9 cellular contexts compared by ENCODE assay signal in genomic region chr15:64845183-64845611, GRCh38. TPM values are rescaled to one million over a fixed set of nuclear protein-coding genes. Genes with fewer than 3 reads are reported as not detected.
DNase-seq lines count a peak whose midpoint lies in the region; TF ChIP-seq lines count a peak whose summit lies in the region.
"Had no signal": no experiment of that assay in that cellular context is flagged by ENCODE, and none has a peak within 500 bp of the region (broad histone marks: within the 10 kb centered on the region; RNA-seq: fewer than 3 reads in every experiment).

No MANE protein-coding gene starts in this region.

- peaks cover 0 to 3% (median 0%) of the 10 kb centered on the region in 3 donors for H3K27me3 Mint-ChIP-seq in CD14-positive monocyte (ENCODE audit: low read depth in 3 of 3)
- peaks cover 4% of the 10 kb centered on the region for H3K27me3 Mint-ChIP-seq in neural progenitor cell (ENCODE audit: insufficient read depth, low read depth)

- peak overlapping the region; percentile 20; the same call in 1 of the 2 replicates for H3K27ac ChIP-seq in OCI-LY3 (ENCODE audit: low read length)
- H3K27ac ChIP-seq in neural progenitor cell, result no peak overlapping the region
- H3K27ac ChIP-seq: SJSA1 had no signal

- H3K27me3 ChIP-seq in OCI-LY3 (ENCODE audit: low read depth, low read length), result no peaks in the 10 kb centered on the region
- H3K27me3 ChIP-seq in neural progenitor cell, result no peaks in the 10 kb centered on the region
- H3K27me3 ChIP-seq: SJSA1 had no signal

- no peaks in the 10 kb centered on the region for H3K9me3 Mint-ChIP-seq in CD14-positive monocyte
- H3K9me3 Mint-ChIP-seq in neural progenitor cell, result no peaks in the 10 kb centered on the region

- intact Hi-C loops in CD14-positive monocyte (cut with micrococcal nuclease), result loop anchor here (2.0 to 10.0 kb wide), 3 partner anchors 50 to 140 kb away; partner anchors contain the start of gene SPG21 (in 1 of the 2)

- H3K9ac ChIP-seq in OCI-LY3 (ENCODE audit: low read length) (peak overlapping the region; percentile 56), neural progenitor cell (no peak overlapping the region)

- H3K4me3 ChIP-seq in OCI-LY3 (ENCODE audit: low read length) (peak overlapping the region; percentile 96), epithelial cell of proximal tubule (ENCODE audit: low read depth, low read length) (peak overlapping the region; percentile 29), neural progenitor cell (no peak overlapping the region)
- H3K4me3 ChIP-seq: SJSA1 had no signal

- H3K79me2 ChIP-seq in OCI-LY3 (ENCODE audit: low read length) (peaks cover 70% of the 10 kb centered on the region), neural progenitor cell (ENCODE audit: low read depth) (peaks cover 50% of the 10 kb centered on the region)

- H3K36me3 ChIP-seq in OCI-LY3 (replicated peaks; ENCODE audit: low read depth, low read length), result peaks cover 30% of the 10 kb centered on the region
- H3K36me3 ChIP-seq in neural progenitor cell, result no peaks in the 10 kb centered on the region

- H3K4me1 ChIP-seq in OCI-LY3 (ENCODE audit: low read length), result peaks cover 52% of the 10 kb centered on the region
- peaks cover 36% of the 10 kb centered on the region for H3K4me1 ChIP-seq in neural progenitor cell

- H3K4me3 Mint-ChIP-seq in CD14-positive monocyte (peak overlapping the region; percentile 100), neural progenitor cell (no peak overlapping the region)

- H3K4me1 Mint-ChIP-seq in CD14-positive monocyte (peaks cover 73% of the 10 kb centered on the region), neural progenitor cell (peaks cover 42% of the 10 kb centered on the region)

- H4K20me1 ChIP-seq in OCI-LY3 (ENCODE audit: insufficient read depth, low read length), result peaks cover 60% of the 10 kb centered on the region
- peaks cover 45% of the 10 kb centered on the region for H4K20me1 ChIP-seq in neural progenitor cell (ENCODE audit: low read depth)

- DNase-seq in CD14-positive monocyte (ENCODE audit: low spot score), result no peak
- DNase-seq in epithelial cell of proximal tubule (ENCODE audit: low read depth), result no peak
- peak; percentile 7 for DNase-seq in neural progenitor cell (ENCODE audit: low spot score)
- no peak for DNase-seq in NOMO-1 treated with dmso at 0.1 percent for 144 hours (lab: John Stamatoyannopoulos, UW; ENCODE audit: unreplicated experiment)
- no peak for DNase-seq in NK-92 (lab: John Stamatoyannopoulos, UW; ENCODE audit: unreplicated experiment)
- no peak for DNase-seq in SW 1271 (lab: John Stamatoyannopoulos, UW)
- no peak for DNase-seq in SHP77 treated with DMSO at 0.1 percent for 48 hours (lab: John Stamatoyannopoulos, UW)

- H3K27ac Mint-ChIP-seq in CD14-positive monocyte (peak overlapping the region; percentile 95 to 98 (median 96)), neural progenitor cell (peak overlapping the region; percentile 8)

- H3K9me3 ChIP-seq in OCI-LY3 (ENCODE audit: insufficient read depth, low read length) (no peaks in the 10 kb centered on the region), neural progenitor cell (ENCODE audit: low read depth) (no peaks in the 10 kb centered on the region)
- H3K9me3 ChIP-seq: SJSA1 had no signal

- H3K36me3 Mint-ChIP-seq in CD14-positive monocyte, result peaks cover 34 to 60% of the 10 kb centered on the region in 2 donors
- H3K36me3 Mint-ChIP-seq in neural progenitor cell, result peaks cover 12% of the 10 kb centered on the region

- TF ChIP-seq CTCF in CD14-positive monocyte (IDR thresholded peaks at IDR 0.05), result no peak
- TF ChIP-seq CTCF in OCI-LY3 (IDR thresholded peaks at IDR 0.05; ENCODE audit: low read depth, low read length), result no peak
- TF ChIP-seq CTCF in epithelial cell of proximal tubule (conservative IDR thresholded peaks at IDR 0.05; ENCODE audit: low read depth, low read length), result no peak
- TF ChIP-seq CTCF in neural progenitor cell (IDR thresholded peaks at IDR 0.05), result no peak

- H2AFZ ChIP-seq in OCI-LY3 (ENCODE audit: low read depth, low read length) (no peak overlapping the region), neural progenitor cell (replicated peaks) (no peak overlapping the region)

- H3K4me2 ChIP-seq in OCI-LY3 (ENCODE audit: low read length) (peak overlapping the region; percentile 98), neural progenitor cell (peak overlapping the region; percentile 78)

- H3F3A ChIP-seq in neural progenitor cell (ENCODE audit: low read depth), result peaks cover 17% of the 10 kb centered on the region

RNA-seq across cellular contexts. Expression of gene PLEKHO2, which starts 3.5 kb away (rescaled TPM):
- polyA plus RNA-seq in CD14-positive monocyte, result 10 to 100 TPM; 78.0 to 93.5 TPM
- total RNA-seq in epithelial cell of proximal tubule, result 3.9 and 6.4 TPM in 2 replicates
- total RNA-seq in neural progenitor cell (ENCODE audit: low replicate concordance), result 7.7 and 15.7 TPM in 2 replicates

RNA-seq across cellular contexts. Expression of gene PIF1, which starts 19.8 kb away (rescaled TPM):
- polyA plus RNA-seq in CD14-positive monocyte, result under 1 TPM in 1 of 2 donors, not detected in 1; 0.13 TPM
- 23.3 and 27.6 TPM in 2 replicates for total RNA-seq in epithelial cell of proximal tubule
- total RNA-seq in neural progenitor cell (ENCODE audit: low replicate concordance), result 50.8 and 111 TPM in 2 replicates
